Comparison of ENCODE assay signal across 8 cellular contexts in genomic region chr11:4093519-4094347, GRCh38. TPM values are rescaled to one million over a fixed set of nuclear protein-coding genes. Genes with fewer than 3 reads are reported as not detected.
DNase-seq lines count a peak whose midpoint lies in the region; ATAC-seq and TF ChIP-seq lines count a peak whose summit lies in the region.

No MANE protein-coding gene starts in this region.

- H3K18ac ChIP-seq in mesenchymal stem cell (ENCODE audit: low read depth in 1 of 2, low read length in 2 of 2), result peak overlapping the region; percentile 64 to 93

- TF ChIP-seq CTCF in cardiac fibroblast (IDR thresholded peaks at IDR 0.05; ENCODE audit: low read depth, low read length) (no peak), GM10248 (IDR thresholded peaks at IDR 0.05; ENCODE audit: control extremely low read depth, extremely low read depth, low read depth, missing control alignments) (no peak)

- peaks cover 5% of the 10 kb centered on the region for H3K4me1 ChIP-seq in mesenchymal stem cell (ENCODE audit: control insufficient read depth, insufficient read depth, low read depth, low read length)

- no peak overlapping the region for H3K23ac ChIP-seq in mesenchymal stem cell (ENCODE audit: low read length in 2 of 2)

- no peak overlapping the region for H3K14ac ChIP-seq in mesenchymal stem cell (ENCODE audit: low read length in 2 of 2)

- H2AFZ ChIP-seq in mesenchymal stem cell (ENCODE audit: low read depth, low read length), result no peak overlapping the region

- peaks cover 4% of the 10 kb centered on the region for H3K79me1 ChIP-seq in mesenchymal stem cell (replicated peaks; ENCODE audit: low read length, poor library complexity, severe bottlenecking)

- CTCF ChIA-PET in GM10248 (lab: Yijun Ruan, JAX), result interaction anchor here (1.1 to 13.7 kb wide), 3 partner anchors 20 to 239 kb away, joined by 3 to 126 read pairs (median 15); partner anchors contain the start of gene STIM1

- DNase-seq in Daoy (ENCODE audit: low read depth) (peak; percentile 3), LHCN-M2 (ENCODE audit: low read depth) (peak; percentile 19), cardiac fibroblast (ENCODE audit: low read depth in 2 of 2) (peak in 1 of 2 donors; percentile 25), mesenchymal stem cell (no peak), GM10248 (ENCODE audit: extremely low spot score) (no peak), ureter (ENCODE audit: low spot score) (no peak)

- no peak overlapping the region for H2BK120ac ChIP-seq in mesenchymal stem cell (ENCODE audit: low read depth, low read length)

- H2BK15ac ChIP-seq in mesenchymal stem cell (ENCODE audit: low read depth, poor library complexity, severe bottlenecking), result peak overlapping the region; percentile 71

- H3K4ac ChIP-seq in mesenchymal stem cell (ENCODE audit: low read depth in 1 of 2, low read length in 2 of 2), result peak overlapping the region in 1 of 2 experiments; percentile 52

- peak overlapping the region; percentile 59 for H2BK5ac ChIP-seq in mesenchymal stem cell (ENCODE audit: low read depth, low read length, poor library complexity, severe bottlenecking)

- H3K36me3 ChIP-seq in mesenchymal stem cell (ENCODE audit: control insufficient read depth in 1 of 2, insufficient read depth in 2 of 2, low read depth in 1 of 2, low read length in 2 of 2), result peaks cover 16 to 22% of the 10 kb centered on the region in 2 experiments

- POLR2A ChIA-PET in GM10248 (lab: Yijun Ruan, JAX), result no interaction called here

- WGBS in mesenchymal stem cell, result 76% methylated on average over 25 of the region's 25 CpGs

- H3K9ac ChIP-seq in mesenchymal stem cell (ENCODE audit: low read length), result peak overlapping the region; percentile 99

- ATAC-seq in HG03175 (IDR thresholded peaks at IDR 0.05; ENCODE audit: unreplicated experiment) (no peak), GM18498 (IDR thresholded peaks at IDR 0.05; ENCODE audit: unreplicated experiment) (no peak)

- H4K8ac ChIP-seq in mesenchymal stem cell (ENCODE audit: low read length), result peak overlapping the region; percentile 86

- peak overlapping the region; percentile 82 to 94 for H3K4me3 ChIP-seq in cardiac fibroblast (replicated peaks in 1 of 2; ENCODE audit: low read depth in 2 of 2, low read length in 2 of 2)
- H3K4me3 ChIP-seq in mesenchymal stem cell (ENCODE audit: insufficient read depth in 1 of 2, low read depth in 1 of 2, low read length in 2 of 2), result peak overlapping the region; percentile 86 to 91

- H4K91ac ChIP-seq in mesenchymal stem cell (ENCODE audit: low read length), result no peak overlapping the region

- no peaks in the 10 kb centered on the region for H3K9me3 ChIP-seq in mesenchymal stem cell (ENCODE audit: control insufficient read depth, low read length)

- H3K27me3 ChIP-seq in mesenchymal stem cell (ENCODE audit: control insufficient read depth in 1 of 2, insufficient read depth in 1 of 2, low read length in 2 of 2), result no peaks in the 10 kb centered on the region

- H3K4me2 ChIP-seq in mesenchymal stem cell (ENCODE audit: low read length, poor library complexity, severe bottlenecking), result peak overlapping the region; percentile 84

- H2AK5ac ChIP-seq in mesenchymal stem cell (ENCODE audit: low read length, severe bottlenecking), result no peak overlapping the region

- H2BK12ac ChIP-seq in mesenchymal stem cell (ENCODE audit: low read length in 2 of 2), result no peak overlapping the region

- H3K27ac ChIP-seq in mesenchymal stem cell (ENCODE audit: low read length, poor library complexity, severe bottlenecking), result peak overlapping the region; percentile 87

RNA-seq across cellular contexts. Expression of gene RRM1, which starts 0.9 kb away (rescaled TPM):
- total RNA-seq in Daoy (2014; rRNA removed; shearing (Covaris generic)), result 144 and 157 TPM in 2 replicates
- 186 and 200 TPM in 2 replicates for total RNA-seq in LHCN-M2 (2014; rRNA removed)
- polyA plus RNA-seq in LHCN-M2 (2012), result 68.0 TPM
- 22.6 TPM for polyA plus RNA-seq in mesenchymal stem cell (2013, experiment 1 of 2)
- polyA plus RNA-seq in mesenchymal stem cell (2013, experiment 2 of 2), result 25.7 TPM
- 28.9 TPM for total RNA-seq in ureter

Comparison
In these comparisons a context has a peak if more than half of its experiments do, and no peak if none do; other contexts are left out.
1. DNase-seq: peak in Daoy (single experiment) and LHCN-M2 (single experiment); none in mesenchymal stem cell (single experiment), GM10248 (single experiment) and ureter (single experiment).